15 cellular contexts compared by ENCODE assay signal in genomic region chr7:47601881-47602249, GRCh38. TPM values are rescaled to one million over a fixed set of nuclear protein-coding genes. Genes with fewer than 3 reads are reported as not detected.
DNase-seq lines count a peak whose midpoint lies in the region; ATAC-seq and TF ChIP-seq lines count a peak whose summit lies in the region.
"Had no signal": no experiment of that assay in that cellular context is flagged by ENCODE, and none has a peak within 500 bp of the region (broad histone marks: within the 10 kb centered on the region; RNA-seq: fewer than 3 reads in every experiment).

No MANE protein-coding gene starts in this region.

- H3K4me1 ChIP-seq in mesenchymal stem cell (ENCODE audit: control insufficient read depth, insufficient read depth, low read depth, low read length), result peaks cover 21% of the 10 kb centered on the region
- H3K4me1 ChIP-seq in tibial nerve, result peaks cover 0 to 54% (median 28%) of the 10 kb centered on the region in 4 donors

- no peak overlapping the region for H3K4me3 ChIP-seq in AG04450 (ENCODE audit: low read depth, low read length)
- no peak overlapping the region for H3K4me3 ChIP-seq in SU-DHL-6 (ENCODE audit: insufficient read depth, low read length, poor library complexity, severe bottlenecking)
- H3K4me3 ChIP-seq in mesenchymal stem cell (ENCODE audit: insufficient read depth in 1 of 2, low read depth in 1 of 2, low read length in 2 of 2), result no peak overlapping the region
- H3K4me3 ChIP-seq in tibial nerve, result no peak overlapping the region

- DNase-seq in AG04450 (ENCODE audit: low read depth, low spot score), result no peak
- no peak for DNase-seq in mesenchymal stem cell
- DNase-seq in NCI-H345 treated with DMSO at 0.1 percent for 48 hours (lab: John Stamatoyannopoulos, UW; ENCODE audit: unreplicated experiment), result no peak
- DNase-seq in NK-92 treated with Interleukin-12 subunit alpha and Interleukin-12 subunit beta, amount 100 ng/mL, for 24 hours (lab: John Stamatoyannopoulos, UW), result no peak
- DNase-seq in tibial nerve (ENCODE audit: low spot score in 2 of 2), result no peak
- no peak for DNase-seq in stimulated activated naive CD8-positive, alpha-beta T cell treated with anti-CD3 and anti-CD28 coated beads, Interleukin-15, amount 100 ng/mL, for 72 hours
- DNase-seq: activated CD4-positive, alpha-beta T cell treated with anti-CD3 and anti-CD28 coated beads, Interleukin-2, amount 50 U/mL, for 48 hours; activated T-cell treated with anti-CD3 and anti-CD28 coated beads, Interleukin-2, amount 50 U/mL, for 4 hours; head of caudate nucleus; NCI-H774; SHP77; stimulated activated CD4-positive, alpha-beta T cell treated with anti-CD3 and anti-CD28 coated beads, Interleukin-15, amount 100 ng/mL, for 24 hours had no signal

- peaks cover 25 to 38% of the 10 kb centered on the region in 2 donors for H3K9me3 Mint-ChIP-seq in stimulated activated naive CD8-positive, alpha-beta T cell treated with anti-CD3 and anti-CD28 coated beads, Interleukin-15, amount 100 ng/mL, for 72 hours

- TF ChIP-seq EP300 in tibial nerve (IDR thresholded peaks at IDR 0.05), result no peak

- H3K27me3 ChIP-seq in AG04450 (ENCODE audit: control insufficient read depth, insufficient read depth, low read length), result no peaks in the 10 kb centered on the region
- no peaks in the 10 kb centered on the region for H3K27me3 ChIP-seq in SU-DHL-6 (ENCODE audit: low read length)
- H3K27me3 ChIP-seq in mesenchymal stem cell (ENCODE audit: control insufficient read depth in 1 of 2, insufficient read depth in 1 of 2, low read length in 2 of 2), result no peaks in the 10 kb centered on the region
- H3K27me3 ChIP-seq in tibial nerve, result no peaks in the 10 kb centered on the region

- H3K4ac ChIP-seq in mesenchymal stem cell (ENCODE audit: low read depth in 1 of 2, low read length in 2 of 2), result peak overlapping the region; percentile 62 to 91

- peak; percentile 2 for ATAC-seq in HG02588 (IDR thresholded peaks at IDR 0.05; ENCODE audit: unreplicated experiment)
- no peak for ATAC-seq in stimulated activated naive CD8-positive, alpha-beta T cell treated with anti-CD3 and anti-CD28 coated beads, Interleukin-15, amount 100 ng/mL, for 72 hours

- peaks cover 26% of the 10 kb centered on the region for H3F3A ChIP-seq in SU-DHL-6 (ENCODE audit: insufficient read depth)

- peak overlapping the region; percentile 75 for H4K8ac ChIP-seq in mesenchymal stem cell (ENCODE audit: low read length)

- peak overlapping the region; percentile 98 for H4K91ac ChIP-seq in mesenchymal stem cell (ENCODE audit: low read length)

- peaks cover 5% of the 10 kb centered on the region for H3K4me1 Mint-ChIP-seq in stimulated activated naive CD8-positive, alpha-beta T cell treated with anti-CD3 and anti-CD28 coated beads, Interleukin-15, amount 100 ng/mL, for 72 hours

- peak overlapping the region; percentile 62 for H3K4me2 ChIP-seq in SU-DHL-6 (ENCODE audit: low read depth, low read length, poor library complexity, severe bottlenecking)
- H3K4me2 ChIP-seq in mesenchymal stem cell (ENCODE audit: low read length, poor library complexity, severe bottlenecking), result no peak overlapping the region

- POLR2A ChIA-PET in AG04450 (lab: Yijun Ruan, JAX), result interaction anchor here (0.9 to 2.4 kb wide), 3 partner anchors 9 to 23 kb away, joined by 3 to 23 read pairs (median 11); no protein-coding TSS in a partner anchor

- 20% methylated on average over 2 of the region's 2 CpGs for WGBS in mesenchymal stem cell
- WGBS in tibial nerve, 2 donors, result 92 to 95% methylated on average over 2 of the region's 2 CpGs

- H3K4me3 Mint-ChIP-seq in stimulated activated naive CD8-positive, alpha-beta T cell treated with anti-CD3 and anti-CD28 coated beads, Interleukin-15, amount 100 ng/mL, for 72 hours, result no peak overlapping the region
- H3K4me3 Mint-ChIP-seq: activated T-cell treated with anti-CD3 and anti-CD28 coated beads, Interleukin-2, amount 50 U/mL, for 4 hours had no signal

- peak overlapping the region; percentile 80 for H2BK15ac ChIP-seq in mesenchymal stem cell (ENCODE audit: low read depth, poor library complexity, severe bottlenecking)

- no peaks in the 10 kb centered on the region for H4K20me1 ChIP-seq in SU-DHL-6 (ENCODE audit: low read depth, low read length)

- H3K9ac ChIP-seq in SU-DHL-6 (ENCODE audit: low read length), result peak overlapping the region; percentile 49
- H3K9ac ChIP-seq in mesenchymal stem cell (ENCODE audit: low read length), result no peak overlapping the region

- H3K36me3 ChIP-seq in SU-DHL-6 (ENCODE audit: low read length) (no peaks in the 10 kb centered on the region), mesenchymal stem cell (ENCODE audit: control insufficient read depth in 1 of 2, insufficient read depth in 2 of 2, low read depth in 1 of 2, low read length in 2 of 2) (peaks cover 0 to 3% of the 10 kb centered on the region in 2 experiments), tibial nerve (no peaks in the 10 kb centered on the region)

- no peaks in the 10 kb centered on the region for H3K79me1 ChIP-seq in mesenchymal stem cell (replicated peaks; ENCODE audit: low read length, poor library complexity, severe bottlenecking)

- no peak overlapping the region for H3K27ac Mint-ChIP-seq in stimulated activated naive CD8-positive, alpha-beta T cell treated with anti-CD3 and anti-CD28 coated beads, Interleukin-15, amount 100 ng/mL, for 72 hours
- H3K27ac Mint-ChIP-seq: progenitor cell of endocrine pancreas had no signal

- peak overlapping the region; percentile 73 for H2AFZ ChIP-seq in SU-DHL-6 (ENCODE audit: low read depth, low read length, severe bottlenecking)
- H2AFZ ChIP-seq in mesenchymal stem cell (ENCODE audit: low read depth, low read length), result no peak overlapping the region

- peaks cover 24% of the 10 kb centered on the region for H3K9me3 ChIP-seq in AG04450 (ENCODE audit: control insufficient read depth, insufficient read depth, low read length)
- peaks cover 18% of the 10 kb centered on the region; the same call in 1 of the 2 replicates for H3K9me3 ChIP-seq in SU-DHL-6 (ENCODE audit: insufficient read depth, low read length)
- peaks cover 9% of the 10 kb centered on the region for H3K9me3 ChIP-seq in mesenchymal stem cell (ENCODE audit: control insufficient read depth, low read length)
- H3K9me3 ChIP-seq in tibial nerve, result peaks cover 0 to 14% (median 0%) of the 10 kb centered on the region in 4 donors

- H2BK120ac ChIP-seq in mesenchymal stem cell (ENCODE audit: low read depth, low read length), result peak overlapping the region; percentile 90

- no peak overlapping the region for H3K14ac ChIP-seq in mesenchymal stem cell (ENCODE audit: low read length in 2 of 2)

- H3K18ac ChIP-seq in mesenchymal stem cell (ENCODE audit: low read depth in 1 of 2, low read length in 2 of 2), result peak overlapping the region; percentile 79 to 91

- H2BK5ac ChIP-seq in mesenchymal stem cell (ENCODE audit: low read depth, low read length, poor library complexity, severe bottlenecking), result no peak overlapping the region

- H2AK5ac ChIP-seq in mesenchymal stem cell (ENCODE audit: low read length, severe bottlenecking), result peak overlapping the region; percentile 79

- TF ChIP-seq POLR2A in tibial nerve (IDR thresholded peaks at IDR 0.05), result no peak

- H2BK12ac ChIP-seq in mesenchymal stem cell (ENCODE audit: low read length in 2 of 2), result peak overlapping the region in 1 of 2 experiments; percentile 73

- H3K79me2 ChIP-seq in SU-DHL-6 (ENCODE audit: insufficient read depth, low read length), result no peaks in the 10 kb centered on the region

- H3K23ac ChIP-seq in mesenchymal stem cell (ENCODE audit: low read length in 2 of 2), result no peak overlapping the region

- TF ChIP-seq CTCF in AG04450 (IDR thresholded peaks at IDR 0.05; ENCODE audit: low read depth, low read length), result no peak
- no peak for TF ChIP-seq CTCF in SU-DHL-6 (IDR thresholded peaks at IDR 0.05; ENCODE audit: insufficient read depth, low read length, poor library complexity, severe bottlenecking)
- no peak for TF ChIP-seq CTCF in tibial nerve (IDR thresholded peaks at IDR 0.05)

- H3K9me2 ChIP-seq in SU-DHL-6 (replicated peaks; ENCODE audit: insufficient read depth, low read length), result no peaks in the 10 kb centered on the region

- peak overlapping the region; percentile 96 for H3K27ac ChIP-seq in AG04450 (ENCODE audit: low read depth, low read length)
- peak overlapping the region; percentile 95 for H3K27ac ChIP-seq in SU-DHL-6 (ENCODE audit: low read depth, low read length)
- H3K27ac ChIP-seq in mesenchymal stem cell (ENCODE audit: low read length, poor library complexity, severe bottlenecking), result peak overlapping the region; percentile 97
- H3K27ac ChIP-seq in tibial nerve, result peak overlapping the region in 1 of 4 donors; percentile 56

- CTCF ChIA-PET in AG04450 (lab: Charles Lee), result no interaction called here

- H3K27me3 Mint-ChIP-seq in stimulated activated naive CD8-positive, alpha-beta T cell treated with anti-CD3 and anti-CD28 coated beads, Interleukin-15, amount 100 ng/mL, for 72 hours, result no peaks in the 10 kb centered on the region
- H3K27me3 Mint-ChIP-seq: progenitor cell of endocrine pancreas had no signal

RNA-seq across cellular contexts. Expression of gene TNS3, which starts 20.0 kb away (rescaled TPM):
- 121 and 131 TPM in 2 replicates for polyA plus RNA-seq in AG04450 (2011; rRNA removed)
- 326 and 376 TPM in 2 replicates for polyA minus RNA-seq in AG04450 (2011; rRNA and poly(A)+ RNA removed)
- polyA plus RNA-seq in mesenchymal stem cell (2013, experiment 1 of 2), result 142 TPM
- 136 TPM for polyA plus RNA-seq in mesenchymal stem cell (2013, experiment 2 of 2)
- total RNA-seq in tibial nerve, result 100 to 1,000 TPM; 118 to 142 (median 133) TPM
